9 cellular contexts compared by ENCODE assay signal in genomic region chrX:154082396-154083133, GRCh38. TPM values are rescaled to one million over a fixed set of nuclear protein-coding genes. Genes with fewer than 3 reads are reported as not detected.
A peak's percentile ranks its signal among the peaks of the same experiment; 100 is the strongest.
DNase-seq lines count a peak whose midpoint lies in the region; ATAC-seq and TF ChIP-seq lines count a peak whose summit lies in the region.
"Had no signal": no experiment of that assay in that cellular context is flagged by ENCODE, and none has a peak within 500 bp of the region (broad histone marks: within the 10 kb centered on the region; RNA-seq: fewer than 3 reads in every experiment).

No MANE protein-coding gene starts in this region.

- no peaks in the 10 kb centered on the region for H3K36me3 ChIP-seq in esophagus muscularis mucosa

- DNase-seq in GM04503 (ENCODE audit: low read depth): peak; percentile 51
- peak; percentile 19 for DNase-seq in RWPE1 (ENCODE audit: low spot score)
- DNase-seq in esophagus muscularis mucosa (ENCODE audit: extremely low spot score): no peak
- peak; percentile 51 for DNase-seq in renal cortical epithelial cell (ENCODE audit: low read depth)
- DNase-seq in substantia nigra (lab: John Stamatoyannopoulos, UW): no peak
- no peak for DNase-seq in activated CD4-positive, CD25-positive, alpha-beta regulatory T cell treated with anti-CD3 and anti-CD28 coated beads, Interleukin-2, amount 50 U/mL, for 72 hours
- DNase-seq: NCI-H2227 treated with DMSO at 0.1 percent for 48 hours; stimulated activated CD4-positive, alpha-beta T cell treated with anti-CD3 and anti-CD28 coated beads, Interleukin-15, amount 100 ng/mL, for 24 hours had no signal

- intact Hi-C loops in esophagus muscularis mucosa (cut with DNase I): no loop called here

- POLR2A ChIA-PET in RWPE1 (lab: Yijun Ruan, JAX; ENCODE audit: low non-redundant PET): no interaction called here

- no peak for TF ChIP-seq POLR2A in esophagus muscularis mucosa (IDR thresholded peaks at IDR 0.05; ENCODE audit: low read depth)

- TF ChIP-seq CTCF in RWPE1 (conservative IDR thresholded peaks at IDR 0.05; ENCODE audit: low read depth) (no peak), esophagus muscularis mucosa (IDR thresholded peaks at IDR 0.05) (no peak)

- H3K27ac ChIP-seq in RWPE1 (peak overlapping the region; percentile 80), esophagus muscularis mucosa (replicated peaks in 1 of 4) (peak overlapping the region; percentile 49 to 75 (median 58)), substantia nigra (ENCODE audit: low read depth, low read length, poor library complexity, severe bottlenecking) (no peak overlapping the region)

- H3K9me3 ChIP-seq in esophagus muscularis mucosa: no peaks in the 10 kb centered on the region

- no peak for TF ChIP-seq EP300 in esophagus muscularis mucosa (IDR thresholded peaks at IDR 0.05)

- WGBS in esophagus muscularis mucosa: 61% methylated on average over 12 of the region's 12 CpGs

- H3K27me3 ChIP-seq in esophagus muscularis mucosa: no peaks in the 10 kb centered on the region

- ATAC-seq in HG03108 (IDR thresholded peaks at IDR 0.05; ENCODE audit: unreplicated experiment): no peak

- no peak overlapping the region for H3K4me3 ChIP-seq in esophagus muscularis mucosa

- CTCF ChIA-PET in RWPE1 (lab: Yijun Ruan, JAX): no interaction called here

- peaks cover 24 to 56% (median 33%) of the 10 kb centered on the region in 4 donors for H3K4me1 ChIP-seq in esophagus muscularis mucosa

RNA-seq across cellular contexts. Expression of gene MECP2, which starts 15.0 kb away (rescaled TPM):
- total RNA-seq in esophagus muscularis mucosa: 10 to 100 TPM; 57.7 to 79.4 (median 64.8) TPM
- 16.7 and 32.1 TPM in 2 replicates for total RNA-seq in renal cortical epithelial cell

Comparison
In these comparisons a context has a peak if more than half of its experiments do, and no peak if none do; other contexts are left out.
1. DNase-seq: peak in GM04503 (single experiment), RWPE1 (single experiment) and renal cortical epithelial cell (single experiment); none in esophagus muscularis mucosa (single experiment), substantia nigra (0 of 49) and activated CD4-positive, CD25-positive, alpha-beta regulatory T cell treated with anti-CD3 and anti-CD28 coated beads, Interleukin-2, amount 50 U/mL, for 72 hours (single experiment).